1 cellular context compared by ENCODE assay signal in genomic region chr15:58473720-58474119, GRCh38.
TF ChIP-seq lines count a peak whose summit lies in the region.

No MANE protein-coding gene starts in this region.

TF ChIP-seq in K562, 482 proteins besides CTCF, POLR2A, EP300 and RAD21 (continued from another document and continues in another):
- TF ChIP-seq ZBTB40 (IDR thresholded peaks at IDR 0.05) (no peak), ZBTB40 (CRISPR knock-in tag; IDR thresholded peaks at IDR 0.05) (no peak), ARID3B (CRISPR knock-in tag; IDR thresholded peaks at IDR 0.05; ENCODE audit: borderline replicate concordance) (no peak), MLLT1 (IDR thresholded peaks at IDR 0.05) (no peak), SIN3B (IDR thresholded peaks at IDR 0.05; ENCODE audit: low read depth) (no peak), ZMIZ1 (IDR thresholded peaks at IDR 0.05; ENCODE audit: low read depth in 2 of 2, low read length in 2 of 2) (no peak), SOX6 (IDR thresholded peaks at IDR 0.05) (no peak), HOMEZ (CRISPR knock-in tag; IDR thresholded peaks at IDR 0.05) (no peak), VEZF1 (CRISPR knock-in tag; IDR thresholded peaks at IDR 0.05) (peak; percentile 35; the same call in 1 of the 2 replicates), ZNF316 (IDR thresholded peaks at IDR 0.05) (peak; percentile 49; the same call in 1 of the 2 replicates), NEUROD1 (IDR thresholded peaks at IDR 0.05; ENCODE audit: borderline replicate concordance, low read depth, low read length, partially characterized antibody) (no peak), RNF2 (IDR thresholded peaks at IDR 0.05) (no peak), ZNF134 (CRISPR knock-in tag; conservative IDR thresholded peaks at IDR 0.05) (no peak), C11orf30 (IDR thresholded peaks at IDR 0.05; ENCODE audit: low read depth) (peak; percentile 47; the same call in 1 of the 2 replicates), ZNF551 (CRISPR knock-in tag; IDR thresholded peaks at IDR 0.05) (no peak), BCOR (IDR thresholded peaks at IDR 0.05) (no peak), ZNF449 (CRISPR knock-in tag; IDR thresholded peaks at IDR 0.05) (no peak), TAF7 (tag; IDR thresholded peaks at IDR 0.05) (no peak), ZNF165 (CRISPR knock-in tag; IDR thresholded peaks at IDR 0.05; ENCODE audit: borderline replicate concordance) (no peak), NFYB (IDR thresholded peaks at IDR 0.05; ENCODE audit: extremely low read depth, insufficient read length) (no peak), ARHGAP35 (IDR thresholded peaks at IDR 0.05; ENCODE audit: partially characterized antibody) (no peak), NCOA1 (IDR thresholded peaks at IDR 0.05; ENCODE audit: low read depth) (no peak), NCOA4 (IDR thresholded peaks at IDR 0.05; ENCODE audit: partially characterized antibody) (no peak), TFAP4 (CRISPR knock-in tag; IDR thresholded peaks at IDR 0.05; ENCODE audit: borderline replicate concordance) (no peak), FOSL1 (tag; conservative IDR thresholded peaks at IDR 0.05) (peak; percentile 35; the same call in 1 of the 2 replicates), CREBBP (IDR thresholded peaks at IDR 0.05; ENCODE audit: low read depth, low read length) (no peak), NR2C2 (CRISPR knock-in tag; IDR thresholded peaks at IDR 0.05) (no peak), NR2C2 (tag; IDR thresholded peaks at IDR 0.05) (no peak), STAG1 (CRISPR knock-in tag; IDR thresholded peaks at IDR 0.05; ENCODE audit: borderline replicate concordance) (no peak), ESRRB (CRISPR knock-in tag; IDR thresholded peaks at IDR 0.05; ENCODE audit: borderline replicate concordance) (no peak), ATF3 (IDR thresholded peaks at IDR 0.05) (peak; percentile 56; the same call in 1 of the 2 replicates), ATF3 (CRISPR knock-in tag; conservative IDR thresholded peaks at IDR 0.05) (no peak), NONO (IDR thresholded peaks at IDR 0.05; ENCODE audit: low read depth in 2 of 2, low read length in 1 of 2) (no peak), NFE2 (IDR thresholded peaks at IDR 0.05; ENCODE audit: low read depth) (no peak), MAFK (IDR thresholded peaks at IDR 0.05; ENCODE audit: low read length) (peak; percentile 24; the same call in 1 of the 2 replicates), CBX5 (IDR thresholded peaks at IDR 0.05; ENCODE audit: borderline replicate concordance, low read depth) (no peak), MYC (IDR thresholded peaks at IDR 0.05; ENCODE audit: low read depth, low read length) (no peak), MYC (CRISPR knock-in tag; IDR thresholded peaks at IDR 0.05; ENCODE audit: borderline replicate concordance, low read depth) (no peak), NCOA2 (IDR thresholded peaks at IDR 0.05; ENCODE audit: partially characterized antibody in 2 of 2) (no peak), ZNF77 (CRISPR knock-in tag; IDR thresholded peaks at IDR 0.05) (no peak), NFRKB (IDR thresholded peaks at IDR 0.05; ENCODE audit: low read depth) (no peak), DIDO1 (tag; IDR thresholded peaks at IDR 0.05; ENCODE audit: low read depth) (no peak), KDM1A (IDR thresholded peaks at IDR 0.05) (no peak)
